ENCODE assay signal across 23 cellular contexts in the genomic region with DNA sequence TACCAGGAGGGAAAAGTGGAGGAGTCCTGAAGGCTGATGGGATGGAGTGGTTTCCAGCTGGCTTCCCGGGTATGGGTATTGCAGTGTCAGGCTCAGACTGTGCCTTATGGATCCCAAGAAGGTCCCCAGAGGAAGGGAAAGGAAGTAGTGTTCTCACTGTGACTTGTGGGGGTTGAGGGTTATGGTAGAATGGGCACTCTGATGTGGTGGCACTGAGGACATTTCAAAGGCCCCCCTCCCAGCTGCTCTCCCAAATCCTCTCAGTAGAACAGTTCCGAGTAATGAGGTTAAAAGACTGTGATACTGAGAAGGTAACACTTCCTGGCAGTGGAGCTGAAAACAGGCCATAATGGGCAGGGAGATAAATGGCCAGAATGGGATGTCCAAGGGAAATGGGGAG. TPM values are rescaled to one million over a fixed set of nuclear protein-coding genes. Genes with fewer than 3 reads are reported as not detected.
DNase-seq lines count a peak whose midpoint lies in the region; ATAC-seq and TF ChIP-seq lines count a peak whose summit lies in the region.
"Had no signal": no experiment of that assay in that cellular context is flagged by ENCODE, and none has a peak within 500 bp of the region (broad histone marks: within the 10 kb centered on the region; RNA-seq: fewer than 3 reads in every experiment).

No MANE protein-coding gene starts in this region.

- peak overlapping the region; percentile 61 to 94 (median 74) for H3K4me2 ChIP-seq in BLaER1 treated with 17β-estradiol and CSF1 and Interleukin-3, amounts not matched to agents 10 nM and 100 nM
- H3K4me2 ChIP-seq: GM23338 had no signal

- peaks cover 61 to 100% (median 82%) of the 10 kb centered on the region in 10 experiments for H3K4me1 ChIP-seq in BLaER1 treated with 17β-estradiol and CSF1 and Interleukin-3, amounts not matched to agents 10 nM and 100 nM
- no peaks in the 10 kb centered on the region for H3K4me1 ChIP-seq in body of pancreas

- H3K9ac ChIP-seq in BLaER1 treated with 17β-estradiol and CSF1 and Interleukin-3, amounts not matched to agents 10 nM and 100 nM: no peak overlapping the region

- TF ChIP-seq POLR2A in body of pancreas (IDR thresholded peaks at IDR 0.05): no peak

- peaks cover 18% of the 10 kb centered on the region for H3K4me1 Mint-ChIP-seq in Calu3 (ENCODE audit: low read depth, unreplicated experiment)
- H3K4me1 Mint-ChIP-seq in activated T-helper 17 cell treated with anti-CD3 and anti-CD28 coated beads, Interleukin-2, amount 50 U/mL, for 72 hours: peaks cover 13% of the 10 kb centered on the region
- no peaks in the 10 kb centered on the region for H3K4me1 Mint-ChIP-seq in activated naive CD4-positive, alpha-beta T cell treated with anti-CD3 and anti-CD28 coated beads, Interleukin-2, amount 10 ng/mL, durations not matched to agents 7 days and 5 days
- H3K4me1 Mint-ChIP-seq: GM23338, H9 had no signal

- H3K27ac ChIP-seq in BLaER1 treated with 17β-estradiol and CSF1 and Interleukin-3, amounts not matched to agents 10 nM and 100 nM: peak overlapping the region in 1 of 11 experiments; percentile 11; a peak in 2 of 22 replicates
- no peak overlapping the region for H3K27ac ChIP-seq in body of pancreas
- H3K27ac ChIP-seq: SJCRH30 had no signal

- peaks cover 3% of the 10 kb centered on the region for H3K9me3 Mint-ChIP-seq in Calu3 (ENCODE audit: low read depth, unreplicated experiment)
- no peaks in the 10 kb centered on the region for H3K9me3 Mint-ChIP-seq in activated T-helper 17 cell treated with anti-CD3 and anti-CD28 coated beads, Interleukin-2, amount 50 U/mL, for 72 hours
- no peaks in the 10 kb centered on the region for H3K9me3 Mint-ChIP-seq in activated naive CD4-positive, alpha-beta T cell treated with anti-CD3 and anti-CD28 coated beads, Interleukin-2, amount 10 ng/mL, durations not matched to agents 7 days and 5 days
- H3K9me3 Mint-ChIP-seq: GM23338, H9 had no signal

- H3K27me3 ChIP-seq in BLaER1 treated with 17β-estradiol and CSF1 and Interleukin-3, amounts not matched to agents 10 nM and 100 nM: peaks cover 9 to 66% (median 51%) of the 10 kb centered on the region in 11 experiments; a peak in 19 of 22 replicates
- no peaks in the 10 kb centered on the region for H3K27me3 ChIP-seq in body of pancreas
- H3K27me3 ChIP-seq: MG63, SJCRH30 had no signal

- no peaks in the 10 kb centered on the region for H3K9me3 ChIP-seq in BLaER1 treated with 17β-estradiol and CSF1 and Interleukin-3, amounts not matched to agents 10 nM and 100 nM (replicated peaks in 1 of 11)
- no peaks in the 10 kb centered on the region for H3K9me3 ChIP-seq in body of pancreas
- H3K9me3 ChIP-seq: MG63, SJCRH30 had no signal

- TF ChIP-seq CTCF in Calu3 (IDR thresholded peaks at IDR 0.05; ENCODE audit: unreplicated experiment) (no peak), body of pancreas (IDR thresholded peaks at IDR 0.05) (no peak)

- no peaks in the 10 kb centered on the region for H3K36me3 Mint-ChIP-seq in Calu3 (ENCODE audit: insufficient read depth, unreplicated experiment)
- H3K36me3 Mint-ChIP-seq in activated T-helper 17 cell treated with anti-CD3 and anti-CD28 coated beads, Interleukin-2, amount 50 U/mL, for 72 hours (ENCODE audit: low read depth): no peaks in the 10 kb centered on the region
- no peaks in the 10 kb centered on the region for H3K36me3 Mint-ChIP-seq in activated naive CD4-positive, alpha-beta T cell treated with anti-CD3 and anti-CD28 coated beads, Interleukin-2, amount 10 ng/mL, durations not matched to agents 7 days and 5 days

- no TSS peak for BruUV-seq in Calu3 (replicated peaks; lab: Mats Ljungman, UMichigan)

- 78 to 88% methylated on average over 2 of the region's 2 CpGs for WGBS in body of pancreas, 2 donors

- H3K27me3 Mint-ChIP-seq in Calu3 (ENCODE audit: unreplicated experiment): no peaks in the 10 kb centered on the region
- no peaks in the 10 kb centered on the region for H3K27me3 Mint-ChIP-seq in activated T-helper 17 cell treated with anti-CD3 and anti-CD28 coated beads, Interleukin-2, amount 50 U/mL, for 72 hours
- peaks cover 4% of the 10 kb centered on the region for H3K27me3 Mint-ChIP-seq in activated naive CD4-positive, alpha-beta T cell treated with anti-CD3 and anti-CD28 coated beads, Interleukin-2, amount 10 ng/mL, durations not matched to agents 7 days and 5 days

- peaks cover 0 to 28% (median 0%) of the 10 kb centered on the region in 11 experiments; a peak in 7 of 22 replicates for H4K20me1 ChIP-seq in BLaER1 treated with 17β-estradiol and CSF1 and Interleukin-3, amounts not matched to agents 10 nM and 100 nM

- no peaks in the 10 kb centered on the region for H3K36me3 ChIP-seq in BLaER1 treated with 17β-estradiol and CSF1 and Interleukin-3, amounts not matched to agents 10 nM and 100 nM
- H3K36me3 ChIP-seq in body of pancreas (replicated peaks in 1 of 2; ENCODE audit: insufficient read depth in 1 of 2, low read depth in 2 of 2): no peaks in the 10 kb centered on the region
- H3K36me3 ChIP-seq: MG63, SJCRH30 had no signal

- peak overlapping the region; percentile 4 for H3K27ac Mint-ChIP-seq in Calu3 (ENCODE audit: unreplicated experiment)
- peak overlapping the region; percentile 41 for H3K27ac Mint-ChIP-seq in activated T-helper 17 cell treated with anti-CD3 and anti-CD28 coated beads, Interleukin-2, amount 50 U/mL, for 72 hours
- H3K27ac Mint-ChIP-seq in activated naive CD4-positive, alpha-beta T cell treated with anti-CD3 and anti-CD28 coated beads, Interleukin-2, amount 10 ng/mL, durations not matched to agents 7 days and 5 days: no peak overlapping the region
- H3K27ac Mint-ChIP-seq: GM23338 had no signal

- no peak overlapping the region for H3K4me3 ChIP-seq in BLaER1 treated with 17β-estradiol and CSF1 and Interleukin-3, amounts not matched to agents 10 nM and 100 nM
- no peak overlapping the region for H3K4me3 ChIP-seq in body of pancreas
- H3K4me3 ChIP-seq: GM23338, MG63, SJCRH30 had no signal

- intact Hi-C loops in Calu3 (cut with micrococcal nuclease; ENCODE audit: unreplicated experiment): no loop called here
- intact Hi-C loops in body of pancreas (cut with DNase I): no loop called here

- CTCF ChIA-PET in Calu3 (lab: Charles Lee): no interaction called here
- CTCF ChIA-PET in activated naive CD4-positive, alpha-beta T cell treated with anti-CD3 and anti-CD28 coated beads, Interleukin-2, amount 10 ng/mL, durations not matched to agents 7 days and 5 days (lab: Charles Lee): interaction anchor here (1.5 kb wide), 1 partner anchor 47 kb away, joined by 3 read pairs; no protein-coding TSS in a partner anchor

- no peak overlapping the region for H3K4me3 Mint-ChIP-seq in Calu3 (ENCODE audit: low read depth, unreplicated experiment)
- H3K4me3 Mint-ChIP-seq in activated T-helper 17 cell treated with anti-CD3 and anti-CD28 coated beads, Interleukin-2, amount 50 U/mL, for 72 hours: no peak overlapping the region
- H3K4me3 Mint-ChIP-seq in activated naive CD4-positive, alpha-beta T cell treated with anti-CD3 and anti-CD28 coated beads, Interleukin-2, amount 10 ng/mL, durations not matched to agents 7 days and 5 days: no peak overlapping the region
- H3K4me3 Mint-ChIP-seq: GM23338, H9 had no signal

- no peak for ATAC-seq in activated T-helper 17 cell treated with anti-CD3 and anti-CD28 coated beads, Interleukin-2, amount 50 U/mL, for 72 hours (replicated peaks)
- ATAC-seq in body of pancreas: no peak
- ATAC-seq: GM23338, HepG2, PC-3 had no signal

- DNase-seq in Calu3 (no peak), kidney tubule cell (ENCODE audit: low spot score) (peak; percentile 8), body of pancreas (no peak)
- DNase-seq in stimulated activated naive CD4-positive, alpha-beta T cell treated with Interleukin-2 at 50 U/mL for 16 hours (lab: John Stamatoyannopoulos, UW): no peak
- no peak for DNase-seq in activated naive CD4-positive, alpha-beta T cell treated with anti-CD3 and anti-CD28 coated beads, Interleukin-2, amount 10 ng/mL, durations not matched to agents 7 days and 5 days
- DNase-seq: H9, KBM-7, MG63, NCI-H1105 treated with DMSO at 0.1 percent for 48 hours, NCI-H146, NCI-H1930, NCI-H2107, NCI-H446, NCI-H524 treated with DMSO at 0.1 percent for 48 hours, NCI-H774, PC-3, SJCRH30 had no signal

RNA-seq across cellular contexts. Expression of a gene that starts 23.1 kb away (rescaled TPM):
- total RNA-seq in Calu3 (2022) (0.22 and 0.28 TPM in 2 replicates), body of pancreas (10 to 100 TPM; 11.7 to 41.5 TPM)
- total RNA-seq in activated T-helper 17 cell treated with anti-CD3 and anti-CD28 coated beads, Interleukin-2, amount 50 U/mL, for 72 hours: not detected
- total RNA-seq: G401, HT1080, SJCRH30 had no signal
